Comparison of ENCODE assay signal across 8 cellular contexts in the genomic region with DNA sequence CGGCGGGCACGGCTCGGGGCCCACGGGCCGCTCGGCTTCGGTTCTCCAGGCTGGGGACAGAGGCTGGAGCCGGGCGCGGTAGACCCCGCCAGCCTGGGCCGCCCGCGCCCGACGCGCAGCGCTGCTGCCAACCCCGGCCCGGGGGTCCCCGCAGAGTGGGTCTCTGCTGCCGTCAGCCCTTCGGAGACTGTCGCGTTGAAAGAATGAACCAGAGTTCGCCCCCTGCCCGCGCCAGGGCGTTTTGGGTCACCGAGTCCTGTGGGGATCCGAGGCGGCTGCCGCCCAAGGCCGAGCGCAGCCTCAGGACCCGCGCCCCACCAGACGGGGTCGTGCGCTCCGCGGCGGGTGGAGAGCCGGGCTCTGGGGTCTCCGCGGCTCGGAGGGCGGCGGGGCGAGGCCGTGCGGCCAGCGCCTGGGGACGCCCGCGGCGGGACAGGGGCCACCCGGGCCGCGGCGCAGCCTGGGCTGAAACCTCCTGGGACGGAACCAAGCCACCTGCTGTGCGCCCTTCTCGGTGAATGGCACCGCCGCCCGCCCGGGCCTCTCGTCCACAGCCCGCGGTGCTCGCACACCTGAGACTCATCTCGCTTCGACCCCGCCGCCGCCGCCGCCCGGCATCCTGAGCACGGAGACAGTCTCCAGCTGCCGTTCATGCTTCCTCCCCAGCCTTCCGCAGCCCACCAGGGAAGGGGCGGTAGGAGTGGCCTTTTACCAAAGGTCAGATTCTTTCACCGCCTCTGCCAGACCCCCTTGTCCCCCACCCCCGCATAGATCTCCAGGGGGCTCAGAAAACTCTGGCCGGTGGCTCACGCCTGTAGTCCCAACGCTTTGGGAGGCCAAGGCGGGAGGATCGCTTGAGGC. TPM values are rescaled to one million over a fixed set of nuclear protein-coding genes. Genes with fewer than 3 reads are reported as not detected.
A peak's percentile ranks its signal among the peaks of the same experiment; 100 is the strongest.
DNase-seq lines count a peak whose midpoint lies in the region; ATAC-seq and TF ChIP-seq lines count a peak whose summit lies in the region.

No MANE protein-coding gene starts in this region.

- peak overlapping the region; percentile 73 to 78 (median 75) for H3K4me3 Mint-ChIP-seq in immature natural killer cell

- peak overlapping the region in 1 of 2 donors; percentile 44 for H3K4me3 ChIP-seq in uterus

- peaks cover 5 to 19% (median 15%) of the 10 kb centered on the region in 3 donors for H3K27me3 Mint-ChIP-seq in immature natural killer cell (ENCODE audit: low read depth in 3 of 3)

- peaks cover 9 to 16% of the 10 kb centered on the region in 2 donors for H3K4me1 Mint-ChIP-seq in immature natural killer cell

- no peak for TF ChIP-seq CTCF in uterus (IDR thresholded peaks at IDR 0.05)

- intact Hi-C loops in Right ventricle myocardium superior (cut with DNase I) = no loop called here
- intact Hi-C loops in Right ventricle myocardium inferior (cut with DNase I) = no loop called here
- intact Hi-C loops in uterus (cut with DNase I; ENCODE audit: low total_unique reads) = no loop called here

- H3K9me3 ChIP-seq in uterus = no peaks in the 10 kb centered on the region

- H3K27ac Mint-ChIP-seq in activated naive CD4-positive, alpha-beta T cell treated with anti-CD3 and anti-CD28 coated beads, Interleukin-2, amount 50 U/mL, for 72 hours = peak overlapping the region in 1 of 2 donors; percentile 46
- no peak overlapping the region for H3K27ac Mint-ChIP-seq in immature natural killer cell

- no peaks in the 10 kb centered on the region for H3K9me3 Mint-ChIP-seq in activated naive CD4-positive, alpha-beta T cell treated with anti-CD3 and anti-CD28 coated beads, Interleukin-2, amount 50 U/mL, for 72 hours
- H3K9me3 Mint-ChIP-seq in immature natural killer cell = no peaks in the 10 kb centered on the region

- peak; percentile 46 for DNase-seq in Right ventricle myocardium superior
- DNase-seq in Right ventricle myocardium inferior (ENCODE audit: missing footprints) = no peak
- no peak for DNase-seq in activated naive CD4-positive, alpha-beta T cell treated with anti-CD3 and anti-CD28 coated beads, Interleukin-2, amount 50 U/mL, for 72 hours (ENCODE audit: low spot score in 2 of 2)
- no peak for DNase-seq in immature natural killer cell
- peak; percentile 31 for DNase-seq in stimulated activated naive CD8-positive, alpha-beta T cell treated with anti-CD3 and anti-CD28 coated beads, Interleukin-15, Interleukin-2, amounts not matched to agents 100 U/mL and 50 U/mL, for 24 hours
- DNase-seq in NCI-H2107 (lab: John Stamatoyannopoulos, UW) = no peak
- DNase-seq in GM19240 (ENCODE audit: insufficient read length, low spot score) = no peak
- DNase-seq in uterus = no peak

- ATAC-seq in Right ventricle myocardium superior (ENCODE audit: poor library complexity) = no peak
- no peak for ATAC-seq in Right ventricle myocardium inferior
- ATAC-seq in activated naive CD4-positive, alpha-beta T cell treated with anti-CD3 and anti-CD28 coated beads, Interleukin-2, amount 50 U/mL, for 72 hours = peak; percentile 20 to 24
- peak; percentile 33 for ATAC-seq in stimulated activated naive CD8-positive, alpha-beta T cell treated with anti-CD3 and anti-CD28 coated beads, Interleukin-15, Interleukin-2, amounts not matched to agents 100 U/mL and 50 U/mL, for 24 hours

- H3K36me3 ChIP-seq in uterus = no peaks in the 10 kb centered on the region

- peaks cover 15 to 24% of the 10 kb centered on the region in 2 donors for H3K27me3 ChIP-seq in uterus

- peaks cover 0 to 12% of the 10 kb centered on the region in 2 donors for H3K4me1 ChIP-seq in uterus

- no peak overlapping the region for H3K27ac ChIP-seq in uterus

- TF ChIP-seq POLR2A in uterus (IDR thresholded peaks at IDR 0.05) = no peak

- peaks cover 8 to 10% of the 10 kb centered on the region in 2 donors for H3K36me3 Mint-ChIP-seq in activated naive CD4-positive, alpha-beta T cell treated with anti-CD3 and anti-CD28 coated beads, Interleukin-2, amount 50 U/mL, for 72 hours
- H3K36me3 Mint-ChIP-seq in immature natural killer cell = peaks cover 4 to 15% (median 4%) of the 10 kb centered on the region in 3 donors

RNA-seq across cellular contexts. Expression of gene B3GNT4, which starts 0.7 kb away (rescaled TPM):
- total RNA-seq in Right ventricle myocardium superior (not detected), Right ventricle myocardium inferior (not detected), uterus (under 1 TPM in 1 of 4 donors, not detected in 3; 0.14 TPM)
- 1 to 10 TPM in 1 of 2 donors, not detected in 1; 5.5 TPM for total RNA-seq in activated naive CD4-positive, alpha-beta T cell treated with anti-CD3 and anti-CD28 coated beads, Interleukin-2, amount 50 U/mL, for 72 hours
- under 1 TPM in 1 of 3 donors, not detected in 2; 0.82 TPM for polyA plus RNA-seq in immature natural killer cell

RNA-seq across cellular contexts. Expression of gene LRRC43, which starts 21.3 kb away (rescaled TPM):
- total RNA-seq in Right ventricle myocardium superior (0.81 TPM), Right ventricle myocardium inferior (0.70 TPM), uterus (1 to 10 TPM in 2 of 4 donors, not detected in 2; 2.4 to 3.3 TPM)
- under 1 TPM; 0.36 to 0.47 TPM for total RNA-seq in activated naive CD4-positive, alpha-beta T cell treated with anti-CD3 and anti-CD28 coated beads, Interleukin-2, amount 50 U/mL, for 72 hours
- 1 to 10 TPM in 2 of 3 donors, under 1 TPM in 1; 0.52 to 6.2 (median 3.2) TPM for polyA plus RNA-seq in immature natural killer cell

RNA-seq across cellular contexts. Expression of gene DIABLO, which starts 21.7 kb away (rescaled TPM):
- total RNA-seq in Right ventricle myocardium superior = 27.8 TPM
- total RNA-seq in Right ventricle myocardium inferior = 28.2 TPM
- total RNA-seq in activated naive CD4-positive, alpha-beta T cell treated with anti-CD3 and anti-CD28 coated beads, Interleukin-2, amount 50 U/mL, for 72 hours = 10 to 100 TPM; 50.0 to 63.8 TPM
- 10 to 100 TPM; 68.0 to 99.2 (median 76.4) TPM for polyA plus RNA-seq in immature natural killer cell
- 10 to 100 TPM; 46.2 to 68.9 (median 53.9) TPM for total RNA-seq in uterus

RNA-seq across cellular contexts. Expression of gene IL31, which starts 30.2 kb away (rescaled TPM):
- total RNA-seq in Right ventricle myocardium superior (not detected), Right ventricle myocardium inferior (not detected), uterus (not detected)
- under 1 TPM in 1 of 2 donors, not detected in 1; 0.87 TPM for total RNA-seq in activated naive CD4-positive, alpha-beta T cell treated with anti-CD3 and anti-CD28 coated beads, Interleukin-2, amount 50 U/mL, for 72 hours
- polyA plus RNA-seq in immature natural killer cell = not detected

Comparison
In these comparisons a context has a peak if more than half of its experiments do, and no peak if none do; other contexts are left out.
1. DNase-seq: peak in Right ventricle myocardium superior (single experiment) and stimulated activated naive CD8-positive, alpha-beta T cell treated with anti-CD3 and anti-CD28 coated beads, Interleukin-15, Interleukin-2, amounts not matched to agents 100 U/mL and 50 U/mL, for 24 hours (single experiment); none in Right ventricle myocardium inferior (single experiment), activated naive CD4-positive, alpha-beta T cell treated with anti-CD3 and anti-CD28 coated beads, Interleukin-2, amount 50 U/mL, for 72 hours (0 of 2), immature natural killer cell (0 of 3), NCI-H2107 (single experiment), GM19240 (single experiment) and uterus (0 of 2).
2. ATAC-seq: peak in activated naive CD4-positive, alpha-beta T cell treated with anti-CD3 and anti-CD28 coated beads, Interleukin-2, amount 50 U/mL, for 72 hours (2 of 2) and stimulated activated naive CD8-positive, alpha-beta T cell treated with anti-CD3 and anti-CD28 coated beads, Interleukin-15, Interleukin-2, amounts not matched to agents 100 U/mL and 50 U/mL, for 24 hours (single experiment); none in Right ventricle myocardium superior (single experiment) and Right ventricle myocardium inferior (single experiment).